In genomic region chr20:33685328-33686007, GRCh38 we compare ENCODE assay signal across 8 cellular contexts. TPM values are rescaled to one million over a fixed set of nuclear protein-coding genes. Genes with fewer than 3 reads are reported as not detected.
DNase-seq lines count a peak whose midpoint lies in the region; FAIRE-seq and TF ChIP-seq lines count a peak whose summit lies in the region.

No MANE protein-coding gene starts in this region.

- H3K9me3 ChIP-seq in Loucy (ENCODE audit: insufficient read depth, low read depth, low read length), result no peaks in the 10 kb centered on the region
- no peaks in the 10 kb centered on the region for H3K9me3 ChIP-seq in endodermal cell (ENCODE audit: control insufficient read depth, low read length)
- no peaks in the 10 kb centered on the region for H3K9me3 ChIP-seq in osteoblast (ENCODE audit: low read depth, low read length)

- peak overlapping the region; percentile 93 for H3K27ac Mint-ChIP-seq in activated CD4-positive, alpha-beta T cell treated with anti-CD3 and anti-CD28 coated beads, Interleukin-2, amount 10 ng/mL, durations not matched to agents 24 days and 14 days
- H3K27ac Mint-ChIP-seq in T-helper 2 cell treated with Interferon-gamma antibody and Interleukin-4, amounts not matched to agents 5 μg/mL and 100 μg/mL, for 36 hours, result peak overlapping the region; percentile 92
- peak overlapping the region; percentile 91 for H3K27ac Mint-ChIP-seq in endodermal cell

- H3K36me3 ChIP-seq in H7 (replicated peaks; ENCODE audit: control insufficient read depth, insufficient read depth, low read length), result no peaks in the 10 kb centered on the region; the same call in none of the 2 replicates
- H3K36me3 ChIP-seq in Loucy (ENCODE audit: insufficient read depth, low read length), result no peaks in the 10 kb centered on the region; the same call in 1 of the 2 replicates
- peaks cover 3% of the 10 kb centered on the region for H3K36me3 ChIP-seq in endodermal cell (ENCODE audit: control insufficient read depth, insufficient read depth, low read length)
- H3K36me3 ChIP-seq in osteoblast (ENCODE audit: insufficient read depth, low read length), result no peaks in the 10 kb centered on the region

- H3K27ac ChIP-seq in endodermal cell (ENCODE audit: low read depth, low read length) (peak overlapping the region; percentile 79), osteoblast (ENCODE audit: low read depth, low read length) (no peak overlapping the region)

- H3F3A ChIP-seq in Loucy (ENCODE audit: low read depth), result peaks cover 8% of the 10 kb centered on the region; the same call in 1 of the 2 replicates

- no peak for FAIRE-seq in D721Med (lab: Jason Lieb, UNC)

- H3K4me1 Mint-ChIP-seq in activated CD4-positive, alpha-beta T cell treated with anti-CD3 and anti-CD28 coated beads, Interleukin-2, amount 10 ng/mL, durations not matched to agents 24 days and 14 days, result peaks cover 77% of the 10 kb centered on the region
- peaks cover 71% of the 10 kb centered on the region for H3K4me1 Mint-ChIP-seq in T-helper 2 cell treated with Interferon-gamma antibody and Interleukin-4, amounts not matched to agents 5 μg/mL and 100 μg/mL, for 36 hours (ENCODE audit: low read depth)
- peaks cover 34% of the 10 kb centered on the region for H3K4me1 Mint-ChIP-seq in endodermal cell

- 3 to 7% methylated on average over 13 to 39 of the region's 39 CpGs for WGBS in endodermal cell (ENCODE audit: insufficient coverage in 1 of 2, insufficient read length in 1 of 2), 2 experiments

- H3K4me1 ChIP-seq in Loucy (ENCODE audit: insufficient read depth, low read length, poor library complexity, severe bottlenecking) (peaks cover 52% of the 10 kb centered on the region), endodermal cell (ENCODE audit: control insufficient read depth, insufficient read depth, low read length) (peaks cover 10% of the 10 kb centered on the region), osteoblast (ENCODE audit: insufficient read depth, low read length) (peaks cover 43% of the 10 kb centered on the region)

- TF ChIP-seq CTCF in Loucy (conservative IDR thresholded peaks at IDR 0.05; ENCODE audit: low read length) (no peak), endodermal cell (conservative IDR thresholded peaks at IDR 0.05) (no peak), osteoblast (IDR thresholded peaks at IDR 0.05; ENCODE audit: extremely low read depth, low read depth, low read length) (no peak), D721Med (IDR thresholded peaks at IDR 0.05; ENCODE audit: insufficient read depth, missing control alignments) (no peak)

- H3K9ac ChIP-seq in Loucy (ENCODE audit: low read depth, low read length, poor library complexity, severe bottlenecking) (peak overlapping the region; percentile 80), endodermal cell (ENCODE audit: extremely low read depth, low read length, poor library complexity, severe bottlenecking) (peak overlapping the region; percentile 57)

- peak overlapping the region; percentile 82 for H3K4me3 ChIP-seq in H7 (ENCODE audit: insufficient read depth, low read depth, low read length)
- H3K4me3 ChIP-seq in Loucy (ENCODE audit: low read length, poor library complexity, severe bottlenecking), result peak overlapping the region; percentile 82
- H3K4me3 ChIP-seq in endodermal cell (ENCODE audit: low read length), result peak overlapping the region; percentile 88
- H3K4me3 ChIP-seq in osteoblast (ENCODE audit: insufficient read depth, low read length), result peak overlapping the region; percentile 66

- no peaks in the 10 kb centered on the region for H3K9me3 Mint-ChIP-seq in activated CD4-positive, alpha-beta T cell treated with anti-CD3 and anti-CD28 coated beads, Interleukin-2, amount 10 ng/mL, durations not matched to agents 24 days and 14 days
- H3K9me3 Mint-ChIP-seq in T-helper 2 cell treated with Interferon-gamma antibody and Interleukin-4, amounts not matched to agents 5 μg/mL and 100 μg/mL, for 36 hours, result no peaks in the 10 kb centered on the region
- H3K9me3 Mint-ChIP-seq in endodermal cell, result no peaks in the 10 kb centered on the region

- no peaks in the 10 kb centered on the region for H3K9me2 ChIP-seq in Loucy (replicated peaks; ENCODE audit: low read depth, low read length)

- H2AFZ ChIP-seq in Loucy (ENCODE audit: low read length), result no peak overlapping the region
- H2AFZ ChIP-seq in osteoblast (ENCODE audit: low read length), result peak overlapping the region; percentile 73

- intact Hi-C loops in activated CD4-positive, alpha-beta T cell treated with anti-CD3 and anti-CD28 coated beads, Interleukin-2, amount 10 ng/mL, durations not matched to agents 24 days and 14 days (cut with micrococcal nuclease), result loop anchor here (1.0 to 10.0 kb wide), 6 partner anchors 11 to 309 kb away; partner anchors contain the start of genes C20orf144, CHMP4B, NECAB3 and PXMP4

- peaks cover 40% of the 10 kb centered on the region for H4K20me1 ChIP-seq in Loucy (ENCODE audit: insufficient read depth, low read length, poor library complexity, severe bottlenecking)
- peaks cover 6% of the 10 kb centered on the region for H4K20me1 ChIP-seq in osteoblast (ENCODE audit: insufficient read depth, low read length)

- peaks cover 13% of the 10 kb centered on the region for H3K36me3 Mint-ChIP-seq in activated CD4-positive, alpha-beta T cell treated with anti-CD3 and anti-CD28 coated beads, Interleukin-2, amount 10 ng/mL, durations not matched to agents 24 days and 14 days (ENCODE audit: low read depth)
- peaks cover 27% of the 10 kb centered on the region for H3K36me3 Mint-ChIP-seq in T-helper 2 cell treated with Interferon-gamma antibody and Interleukin-4, amounts not matched to agents 5 μg/mL and 100 μg/mL, for 36 hours (ENCODE audit: low read depth)
- H3K36me3 Mint-ChIP-seq in endodermal cell (ENCODE audit: low read depth), result no peaks in the 10 kb centered on the region

- peaks cover 52% of the 10 kb centered on the region for H3K79me2 ChIP-seq in Loucy (ENCODE audit: insufficient read depth, low read length)
- peaks cover 14% of the 10 kb centered on the region for H3K79me2 ChIP-seq in osteoblast (ENCODE audit: insufficient read depth, low read length)

- H3K4me2 ChIP-seq in Loucy (ENCODE audit: low read depth, low read length, poor library complexity, severe bottlenecking) (peak overlapping the region; percentile 95), osteoblast (ENCODE audit: insufficient read depth, low read length) (peak overlapping the region; percentile 83)

- no peaks in the 10 kb centered on the region for H3K27me3 Mint-ChIP-seq in activated CD4-positive, alpha-beta T cell treated with anti-CD3 and anti-CD28 coated beads, Interleukin-2, amount 10 ng/mL, durations not matched to agents 24 days and 14 days
- H3K27me3 Mint-ChIP-seq in T-helper 2 cell treated with Interferon-gamma antibody and Interleukin-4, amounts not matched to agents 5 μg/mL and 100 μg/mL, for 36 hours (ENCODE audit: low read depth), result no peaks in the 10 kb centered on the region
- peaks cover 5% of the 10 kb centered on the region for H3K27me3 Mint-ChIP-seq in endodermal cell (ENCODE audit: insufficient read depth)

- DNase-seq in activated CD4-positive, alpha-beta T cell treated with anti-CD3 and anti-CD28 coated beads, Interleukin-2, amount 10 ng/mL, durations not matched to agents 24 days and 14 days, result peak; percentile 89
- DNase-seq in activated CD4-positive, alpha-beta T cell treated with anti-CD3 and anti-CD28 coated beads, Interleukin-2, amount 50 U/mL, for 1 hour, result no peak
- DNase-seq in H7, result peak; percentile 86
- DNase-seq in T-helper 2 cell treated with Interferon-gamma antibody and Interleukin-4, amounts not matched to agents 5 μg/mL and 100 μg/mL, for 36 hours (ENCODE audit: low spot score), result peak; percentile 69
- peak; percentile 80 for DNase-seq in endodermal cell
- peak; percentile 82 for DNase-seq in osteoblast (ENCODE audit: insufficient read length, low spot score, missing footprints)
- no peak for DNase-seq in D721Med (ENCODE audit: insufficient read length, low spot score)

- peak overlapping the region; percentile 96 for H3K4me3 Mint-ChIP-seq in activated CD4-positive, alpha-beta T cell treated with anti-CD3 and anti-CD28 coated beads, Interleukin-2, amount 10 ng/mL, durations not matched to agents 24 days and 14 days
- H3K4me3 Mint-ChIP-seq in T-helper 2 cell treated with Interferon-gamma antibody and Interleukin-4, amounts not matched to agents 5 μg/mL and 100 μg/mL, for 36 hours, result peak overlapping the region; percentile 95
- peak overlapping the region; percentile 79 for H3K4me3 Mint-ChIP-seq in endodermal cell

- H3K27me3 ChIP-seq in H7 (ENCODE audit: control insufficient read depth, insufficient read depth, low read length), result peaks cover 3% of the 10 kb centered on the region; the same call in 1 of the 2 replicates
- H3K27me3 ChIP-seq in Loucy (ENCODE audit: insufficient read depth, low read length, poor library complexity, severe bottlenecking), result no peaks in the 10 kb centered on the region
- H3K27me3 ChIP-seq in endodermal cell (ENCODE audit: control insufficient read depth, insufficient read depth, low read length, poor library complexity, severe bottlenecking), result no peaks in the 10 kb centered on the region
- no peaks in the 10 kb centered on the region for H3K27me3 ChIP-seq in osteoblast (ENCODE audit: insufficient read depth, low read length)

RNA-seq across cellular contexts. Expression of gene E2F1, which starts 0.7 kb away (rescaled TPM):
- 77.2 and 78.3 TPM in 2 replicates for total RNA-seq in activated CD4-positive, alpha-beta T cell treated with anti-CD3 and anti-CD28 coated beads, Interleukin-2, amount 10 ng/mL, durations not matched to agents 24 days and 14 days
- 51.8 and 57.8 TPM in 2 replicates for total RNA-seq in H7 (2014; rRNA removed; shearing (Covaris generic))
- total RNA-seq in endodermal cell (10 to 100 TPM; 26.9 to 33.7 TPM), osteoblast (1.4 and 2.4 TPM in 2 replicates)
- 35.1 TPM for polyA plus RNA-seq in endodermal cell (2013, experiment 1 of 2)
- polyA plus RNA-seq in endodermal cell (2013, experiment 2 of 2), result 28.9 TPM

RNA-seq across cellular contexts. Expression of gene NECAB3, which starts 11.2 kb away (rescaled TPM):
- total RNA-seq in activated CD4-positive, alpha-beta T cell treated with anti-CD3 and anti-CD28 coated beads, Interleukin-2, amount 10 ng/mL, durations not matched to agents 24 days and 14 days, result 29.0 and 30.0 TPM in 2 replicates
- 39.9 and 56.7 TPM in 2 replicates for total RNA-seq in H7 (2014; rRNA removed; shearing (Covaris generic))
- 10 to 100 TPM; 77.2 to 92.3 TPM for total RNA-seq in endodermal cell
- polyA plus RNA-seq in endodermal cell (2013, experiment 1 of 2), result 29.9 TPM
- 27.4 TPM for polyA plus RNA-seq in endodermal cell (2013, experiment 2 of 2)
- 14.7 and 27.1 TPM in 2 replicates for total RNA-seq in osteoblast

RNA-seq across cellular contexts. Expression of gene ACTL10, which starts 18.7 kb away (rescaled TPM):
- total RNA-seq in activated CD4-positive, alpha-beta T cell treated with anti-CD3 and anti-CD28 coated beads, Interleukin-2, amount 10 ng/mL, durations not matched to agents 24 days and 14 days, result 3.7 TPM in 2 replicates
- total RNA-seq in H7 (2014; rRNA removed; shearing (Covaris generic)), result 1.3 and 1.4 TPM in 2 replicates
- total RNA-seq in endodermal cell (under 1 TPM in 1 of 2 donors, not detected in 1; 0.42 TPM), osteoblast (1.8 and 2.2 TPM in 2 replicates)
- 0.28 TPM for polyA plus RNA-seq in endodermal cell (2013, experiment 1 of 2)
- 0.17 TPM for polyA plus RNA-seq in endodermal cell (2013, experiment 2 of 2)

RNA-seq across cellular contexts. Expression of gene C20orf144, which starts 23.3 kb away (rescaled TPM):
- 0.16 and 0.26 TPM in 2 replicates for total RNA-seq in activated CD4-positive, alpha-beta T cell treated with anti-CD3 and anti-CD28 coated beads, Interleukin-2, amount 10 ng/mL, durations not matched to agents 24 days and 14 days
- total RNA-seq in H7 (2014; rRNA removed; shearing (Covaris generic)), result 0.11 TPM in 1 of 2 replicates, not detected in the other
- total RNA-seq in endodermal cell (under 1 TPM in 1 of 2 donors, not detected in 1; 0.44 TPM), osteoblast (under 0.01 TPM in 2 replicates)
- polyA plus RNA-seq in endodermal cell (2013, experiment 1 of 2), result 0.18 TPM
- 0.17 TPM for polyA plus RNA-seq in endodermal cell (2013, experiment 2 of 2)

RNA-seq across cellular contexts. Expression of gene PXMP4, which starts 34.6 kb away (rescaled TPM):
- 5.4 and 5.5 TPM in 2 replicates for total RNA-seq in activated CD4-positive, alpha-beta T cell treated with anti-CD3 and anti-CD28 coated beads, Interleukin-2, amount 10 ng/mL, durations not matched to agents 24 days and 14 days
- under 0.01 TPM in 1 of 2 replicates, not detected in the other for total RNA-seq in H7 (2014; rRNA removed; shearing (Covaris generic))
- total RNA-seq in endodermal cell, result 1 to 10 TPM; 1.5 to 3.8 TPM
- polyA plus RNA-seq in endodermal cell (2013, experiment 1 of 2), result 1.6 TPM
- 1.8 TPM for polyA plus RNA-seq in endodermal cell (2013, experiment 2 of 2)
- 5.1 and 6.5 TPM in 2 replicates for total RNA-seq in osteoblast

Comparison
In these comparisons a context has a peak if more than half of its experiments do, and no peak if none do; other contexts are left out.
1. DNase-seq: peak in activated CD4-positive, alpha-beta T cell treated with anti-CD3 and anti-CD28 coated beads, Interleukin-2, amount 10 ng/mL, durations not matched to agents 24 days and 14 days (single experiment), H7 (single experiment), T-helper 2 cell treated with Interferon-gamma antibody and Interleukin-4, amounts not matched to agents 5 μg/mL and 100 μg/mL, for 36 hours (single experiment), endodermal cell (single experiment) and osteoblast (single experiment); none in activated CD4-positive, alpha-beta T cell treated with anti-CD3 and anti-CD28 coated beads, Interleukin-2, amount 50 U/mL, for 1 hour (single experiment) and D721Med (single experiment).
2. Peak in every context shown above with its lines, with median percentiles within 50 percentile points of each other: H3K27ac Mint-ChIP-seq, H3K4me3 Mint-ChIP-seq and H3K4me3 ChIP-seq.